9 cellular contexts compared by ENCODE assay signal in the genomic region with DNA sequence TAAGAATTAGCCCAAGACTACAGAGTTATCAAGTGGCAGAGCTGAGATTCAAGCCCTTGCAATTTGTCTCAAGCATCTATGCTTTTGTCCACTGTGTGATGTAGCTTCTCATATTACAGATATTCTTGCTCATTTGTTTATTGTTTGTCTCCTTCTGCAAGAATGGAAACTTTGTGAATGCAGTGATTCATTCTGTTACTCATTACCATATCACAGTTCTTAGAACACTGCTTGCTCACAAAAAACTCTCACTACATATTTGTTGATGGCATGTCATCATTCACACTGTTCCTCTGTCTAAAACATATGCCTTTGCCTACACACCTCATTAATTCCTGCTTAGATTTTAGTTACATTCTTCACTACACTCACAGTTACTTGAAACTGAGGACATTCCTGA.
DNase-seq lines count a peak whose midpoint lies in the region; ATAC-seq and TF ChIP-seq lines count a peak whose summit lies in the region.
"Had no signal": no experiment of that assay in that cellular context is flagged by ENCODE, and none has a peak within 500 bp of the region (broad histone marks: within the 10 kb centered on the region; RNA-seq: fewer than 3 reads in every experiment).

No MANE protein-coding gene starts in this region.

- no peaks in the 10 kb centered on the region for H3K36me3 Mint-ChIP-seq in activated CD4-positive, alpha-beta memory T cell treated with anti-CD3 and anti-CD28 coated beads, Interleukin-2, amount 10 ng/mL, durations not matched to agents 7 days and 5 days (ENCODE audit: low read depth)
- no peaks in the 10 kb centered on the region for H3K36me3 Mint-ChIP-seq in activated CD8-positive, alpha-beta memory T cell treated with anti-CD3 and anti-CD28 coated beads, Interleukin-2, amount 10 ng/mL, durations not matched to agents 7 days and 5 days

- H3K27ac Mint-ChIP-seq in activated CD4-positive, alpha-beta memory T cell treated with anti-CD3 and anti-CD28 coated beads, Interleukin-2, amount 10 ng/mL, durations not matched to agents 7 days and 5 days = no peak overlapping the region
- H3K27ac Mint-ChIP-seq in activated CD8-positive, alpha-beta memory T cell treated with anti-CD3 and anti-CD28 coated beads, Interleukin-2, amount 10 ng/mL, durations not matched to agents 7 days and 5 days = no peak overlapping the region
- H3K27ac Mint-ChIP-seq: H9 had no signal

- POLR2A ChIA-PET in activated CD4-positive, alpha-beta memory T cell treated with anti-CD3 and anti-CD28 coated beads, Interleukin-2, amount 10 ng/mL, durations not matched to agents 7 days and 5 days (lab: Charles Lee) = no interaction called here

- CTCF ChIA-PET in activated CD4-positive, alpha-beta memory T cell treated with anti-CD3 and anti-CD28 coated beads, Interleukin-2, amount 10 ng/mL, durations not matched to agents 7 days and 5 days (lab: Charles Lee) = no interaction called here
- CTCF ChIA-PET in activated CD8-positive, alpha-beta memory T cell treated with anti-CD3 and anti-CD28 coated beads, Interleukin-2, amount 10 ng/mL, durations not matched to agents 7 days and 5 days (lab: Charles Lee) = no interaction called here

- no peaks in the 10 kb centered on the region for H3K4me1 Mint-ChIP-seq in activated CD4-positive, alpha-beta memory T cell treated with anti-CD3 and anti-CD28 coated beads, Interleukin-2, amount 10 ng/mL, durations not matched to agents 7 days and 5 days
- no peaks in the 10 kb centered on the region for H3K4me1 Mint-ChIP-seq in activated CD8-positive, alpha-beta memory T cell treated with anti-CD3 and anti-CD28 coated beads, Interleukin-2, amount 10 ng/mL, durations not matched to agents 7 days and 5 days
- H3K4me1 Mint-ChIP-seq: H9 had no signal

- ATAC-seq in GM18520 (IDR thresholded peaks at IDR 0.05; ENCODE audit: unreplicated experiment) = peak; percentile 96
- peak; percentile 89 for ATAC-seq in HG02885 (IDR thresholded peaks at IDR 0.05; ENCODE audit: poor library complexity, unreplicated experiment)
- ATAC-seq in omental fat pad (ENCODE audit: low FRiP score) = peak; percentile 85
- ATAC-seq in activated CD8-positive, alpha-beta memory T cell treated with anti-CD3 and anti-CD28 coated beads, Interleukin-2, amount 10 ng/mL, durations not matched to agents 7 days and 5 days = no peak

- H3K27me3 Mint-ChIP-seq in activated CD4-positive, alpha-beta memory T cell treated with anti-CD3 and anti-CD28 coated beads, Interleukin-2, amount 10 ng/mL, durations not matched to agents 7 days and 5 days = no peaks in the 10 kb centered on the region
- no peaks in the 10 kb centered on the region for H3K27me3 Mint-ChIP-seq in activated CD8-positive, alpha-beta memory T cell treated with anti-CD3 and anti-CD28 coated beads, Interleukin-2, amount 10 ng/mL, durations not matched to agents 7 days and 5 days

- no peak overlapping the region for H3K4me3 Mint-ChIP-seq in activated CD4-positive, alpha-beta memory T cell treated with anti-CD3 and anti-CD28 coated beads, Interleukin-2, amount 10 ng/mL, durations not matched to agents 7 days and 5 days
- H3K4me3 Mint-ChIP-seq in activated CD8-positive, alpha-beta memory T cell treated with anti-CD3 and anti-CD28 coated beads, Interleukin-2, amount 10 ng/mL, durations not matched to agents 7 days and 5 days = no peak overlapping the region
- H3K4me3 Mint-ChIP-seq: H9 had no signal

- no peaks in the 10 kb centered on the region for H3K9me3 Mint-ChIP-seq in activated CD4-positive, alpha-beta memory T cell treated with anti-CD3 and anti-CD28 coated beads, Interleukin-2, amount 10 ng/mL, durations not matched to agents 7 days and 5 days
- peaks cover 4% of the 10 kb centered on the region for H3K9me3 Mint-ChIP-seq in activated CD8-positive, alpha-beta memory T cell treated with anti-CD3 and anti-CD28 coated beads, Interleukin-2, amount 10 ng/mL, durations not matched to agents 7 days and 5 days (ENCODE audit: low read depth)
- H3K9me3 Mint-ChIP-seq: H9 had no signal

- TF ChIP-seq CTCF in omental fat pad (IDR thresholded peaks at IDR 0.05) = no peak

- DNase-seq in SW 1271 (lab: John Stamatoyannopoulos, UW) (peak; percentile 74 to 92), omental fat pad (ENCODE audit: low spot score) (no peak), T1000 (lab: John Stamatoyannopoulos, UW) (no peak), cerebellar cortex (ENCODE audit: low spot score) (no peak)
- DNase-seq in activated CD4-positive, alpha-beta memory T cell treated with anti-CD3 and anti-CD28 coated beads, Interleukin-2, amount 10 ng/mL, durations not matched to agents 7 days and 5 days = no peak
- DNase-seq in activated CD8-positive, alpha-beta memory T cell treated with anti-CD3 and anti-CD28 coated beads, Interleukin-2, amount 10 ng/mL, durations not matched to agents 7 days and 5 days = no peak
- DNase-seq: H9 had no signal

Comparison
In these comparisons a context has a peak if more than half of its experiments do, and no peak if none do; other contexts are left out.
1. DNase-seq: peak in SW 1271 (2 of 2); none in omental fat pad (single experiment), activated CD4-positive, alpha-beta memory T cell treated with anti-CD3 and anti-CD28 coated beads, Interleukin-2, amount 10 ng/mL, durations not matched to agents 7 days and 5 days (single experiment), activated CD8-positive, alpha-beta memory T cell treated with anti-CD3 and anti-CD28 coated beads, Interleukin-2, amount 10 ng/mL, durations not matched to agents 7 days and 5 days (single experiment), T1000 (single experiment) and cerebellar cortex (single experiment).